ENCODE assay signal across 22 cellular contexts in the genomic region with DNA sequence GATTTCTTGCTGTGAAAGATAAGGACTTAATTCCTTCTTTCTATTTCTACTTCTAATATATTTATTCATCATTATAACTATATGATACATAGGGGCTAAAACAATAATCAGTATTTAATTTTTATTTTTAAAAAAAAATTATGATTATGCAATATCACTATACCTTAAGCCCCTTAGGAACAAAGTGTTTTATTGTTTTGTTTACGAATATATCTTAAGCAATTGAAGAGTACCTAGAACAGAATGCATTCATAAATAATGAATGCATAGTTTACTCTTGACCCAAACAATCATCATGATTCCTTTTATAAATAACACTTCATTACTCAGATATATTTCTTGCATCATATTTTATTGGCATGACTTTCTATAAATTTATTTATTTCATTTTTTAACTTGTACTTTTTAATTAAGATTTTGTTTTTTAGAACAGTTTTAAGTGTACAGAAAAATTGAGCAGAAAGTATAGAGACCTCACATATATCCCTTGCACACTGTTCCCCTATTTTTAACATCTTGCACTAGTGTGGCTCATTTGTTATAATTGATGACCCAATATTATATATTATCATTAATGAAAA.
DNase-seq lines count a peak whose midpoint lies in the region; ATAC-seq, FAIRE-seq and TF ChIP-seq lines count a peak whose summit lies in the region.
"Had no signal": no experiment of that assay in that cellular context is flagged by ENCODE, and none has a peak within 500 bp of the region (broad histone marks: within the 10 kb centered on the region; RNA-seq: fewer than 3 reads in every experiment).

No MANE protein-coding gene starts in this region.

- ATAC-seq in HG03045 (IDR thresholded peaks at IDR 0.05; ENCODE audit: unreplicated experiment) = no peak
- ATAC-seq: A549; CD8-positive, alpha-beta T cell; GM12878 had no signal

- peak; percentile 5 for DNase-seq in fibroblast of gingiva (ENCODE audit: low read depth)
- no peak for DNase-seq in coronary artery (ENCODE audit: low spot score)
- no peak for DNase-seq in NCI-H524 treated with DMSO at 0.1 percent for 48 hours (lab: John Stamatoyannopoulos, UW)
- DNase-seq: 8988T; AML-193; Caco-2; Calu3; CD4-positive, alpha-beta T cell; CD8-positive, alpha-beta T cell; DMS79 treated with DMSO at 0.1 percent for 48 hours; GDM1 had no signal

- TF ChIP-seq CTCF in coronary artery (IDR thresholded peaks at IDR 0.05) = no peak

- no peak overlapping the region for H3K4me3 ChIP-seq in coronary artery
- H3K4me3 ChIP-seq: A549; BLaER1 treated with 17β-estradiol and CSF1 and Interleukin-3, amounts not matched to agents 10 nM and 100 nM; GM12878 had no signal

- FAIRE-seq in A204.1 (lab: Jason Lieb, UNC) = peak; percentile 21
- FAIRE-seq in G401.6 (lab: Jason Lieb, UNC) = peak; percentile 27
- FAIRE-seq in TTC549 (lab: Jason Lieb, UNC) = peak; percentile 9
- FAIRE-seq: A549, D721Med, GM12878, GM12892, GM18507 had no signal

- no peak overlapping the region for H3K27ac ChIP-seq in coronary artery
- H3K27ac ChIP-seq: A549; BLaER1 treated with 17β-estradiol and CSF1 and Interleukin-3, amounts not matched to agents 10 nM and 100 nM; C4-2B had no signal
